ENCODE assay signal across 25 cellular contexts in genomic region chr13:99589575-99589974, GRCh38. TPM values are rescaled to one million over a fixed set of nuclear protein-coding genes. Genes with fewer than 3 reads are reported as not detected.
"Had no signal": no experiment of that assay in that cellular context is flagged by ENCODE, and none has a peak within 500 bp of the region (broad histone marks: within the 10 kb centered on the region; RNA-seq: fewer than 3 reads in every experiment).

No MANE protein-coding gene starts in this region.

- H3K27ac ChIP-seq: Peyer's patch had no signal

- DNase-seq: IMR-90; Karpas-422; KG1; MG63; NCI-H1092; NCI-H1105 treated with DMSO at 0.1 percent for 48 hours; NCI-H1417 treated with DMSO at 0.1 percent for 48 hours; NCI-H146; NCI-H187; NCI-H2029; NCI-H2081 treated with DMSO at 0.1 percent for 48 hours; NCI-H2171; NCI-H226; NCI-H446; NCI-H510A; NCI-H524 treated with DMSO at 0.1 percent for 48 hours; NCI-H69; NCI-H774; NK-92 treated with Interleukin-12 subunit alpha and Interleukin-12 subunit beta, amount 100 ng/mL, for 24 hours; PC-3; Peyer's patch; SIG-M5 had no signal

- H3K4me3 ChIP-seq: MG63, Peyer's patch had no signal

- H3K9me3 ChIP-seq: Peyer's patch had no signal

- H3K4me1 ChIP-seq: Peyer's patch had no signal

- H3K36me3 ChIP-seq: MG63, Peyer's patch had no signal

- ATAC-seq: HepG2, PC-3, Right ventricle myocardium inferior, SK-N-SH treated with all-trans-retinoic acid at 6 μM for 48 hours had no signal

- H3K27me3 ChIP-seq: MG63, Peyer's patch had no signal

RNA-seq across cellular contexts. Expression of gene CLYBL, which starts 16.9 kb away (rescaled TPM):
- total RNA-seq: PC-3 had no signal
